22 cellular contexts compared by ENCODE assay signal in genomic region chr3:37492468-37492867, GRCh38. TPM values are rescaled to one million over a fixed set of nuclear protein-coding genes. Genes with fewer than 3 reads are reported as not detected.
DNase-seq lines count a peak whose midpoint lies in the region; ATAC-seq, FAIRE-seq and TF ChIP-seq lines count a peak whose summit lies in the region.
"Had no signal": no experiment of that assay in that cellular context is flagged by ENCODE, and none has a peak within 500 bp of the region (broad histone marks: within the 10 kb centered on the region; RNA-seq: fewer than 3 reads in every experiment).

No MANE protein-coding gene starts in this region.

- peaks cover 19% of the 10 kb centered on the region for H3K4me1 Mint-ChIP-seq in astrocyte (ENCODE audit: low read depth, unreplicated experiment)
- peaks cover 42% of the 10 kb centered on the region for H3K4me1 Mint-ChIP-seq in neural crest cell
- H3K4me1 Mint-ChIP-seq: activated CD8-positive, alpha-beta memory T cell treated with anti-CD3 and anti-CD28 coated beads, Interleukin-2, amount 10 ng/mL, durations not matched to agents 7 days and 5 days; activated T-helper 17 cell treated with anti-CD3 and anti-CD28 coated beads, Interleukin-2, amount 50 U/mL, for 72 hours; T-cell had no signal

- no peak overlapping the region for H2BK15ac ChIP-seq in mesendoderm (replicated peaks; ENCODE audit: low read depth)

- 82% methylated on average over 2 of the region's 2 CpGs; no CpG with 5 or more reads in 1 of the 2 donors for WGBS in transverse colon (ENCODE audit: low coverage in 1 of 2), 2 donors
- WGBS in mesendoderm (ENCODE audit: extremely low coverage, insufficient coverage, low lambda C conversion rate), result no CpG with 5 or more reads among the region's 2 CpGs

- no peak overlapping the region for H2AFZ ChIP-seq in astrocyte (ENCODE audit: low read depth, low read length)
- H2AFZ ChIP-seq: hepatocyte had no signal

- TF ChIP-seq CTCF in left ventricle myocardium inferior (IDR thresholded peaks at IDR 0.05; ENCODE audit: borderline replicate concordance) (no peak), astrocyte (IDR thresholded peaks at IDR 0.05; ENCODE audit: insufficient read depth, low read depth, low read length) (no peak), neural crest cell (conservative IDR thresholded peaks at IDR 0.05) (no peak), transverse colon (IDR thresholded peaks at IDR 0.05) (no peak)

- no peak overlapping the region for H3K9ac ChIP-seq in astrocyte (ENCODE audit: low read length)
- no peak overlapping the region for H3K9ac ChIP-seq in mesendoderm (ENCODE audit: low read length)

- H2BK5ac ChIP-seq in mesendoderm (ENCODE audit: low read length), result no peak overlapping the region

- TF ChIP-seq POLR2A in transverse colon (IDR thresholded peaks at IDR 0.05), result no peak

- H3K27ac Mint-ChIP-seq in astrocyte (ENCODE audit: unreplicated experiment), result peak overlapping the region; percentile 38
- H3K27ac Mint-ChIP-seq in neural crest cell (ENCODE audit: unreplicated experiment), result peak overlapping the region; percentile 46
- H3K27ac Mint-ChIP-seq: activated CD8-positive, alpha-beta memory T cell treated with anti-CD3 and anti-CD28 coated beads, Interleukin-2, amount 10 ng/mL, durations not matched to agents 7 days and 5 days; activated naive CD8-positive, alpha-beta T cell; activated T-helper 17 cell treated with anti-CD3 and anti-CD28 coated beads, Interleukin-2, amount 50 U/mL, for 72 hours; T-cell had no signal

- H3K27me3 ChIP-seq in left ventricle myocardium inferior (ENCODE audit: low read depth) (no peaks in the 10 kb centered on the region), astrocyte (ENCODE audit: insufficient read depth, low read length) (no peaks in the 10 kb centered on the region), transverse colon (no peaks in the 10 kb centered on the region), mesendoderm (ENCODE audit: insufficient read depth, low read length, poor library complexity) (no peaks in the 10 kb centered on the region)
- H3K27me3 ChIP-seq: body of pancreas, colonic mucosa, hepatocyte had no signal

- H2AK5ac ChIP-seq in mesendoderm (ENCODE audit: low read length), result no peak overlapping the region

- H3K36me3 ChIP-seq in left ventricle myocardium inferior (peaks cover 4% of the 10 kb centered on the region), astrocyte (ENCODE audit: insufficient read depth, low read length) (no peaks in the 10 kb centered on the region), transverse colon (no peaks in the 10 kb centered on the region), mesendoderm (ENCODE audit: control insufficient read depth, insufficient read depth, low read length) (no peaks in the 10 kb centered on the region)
- H3K36me3 ChIP-seq: colonic mucosa, prostate gland had no signal

- no peak overlapping the region for H3K18ac ChIP-seq in mesendoderm (ENCODE audit: low read length)

- H3K27ac ChIP-seq in left ventricle myocardium inferior (replicated peaks), result peak overlapping the region; percentile 82
- no peak overlapping the region for H3K27ac ChIP-seq in astrocyte (ENCODE audit: low read depth, low read length)
- H3K27ac ChIP-seq in transverse colon, result peak overlapping the region in 3 of 4 donors; percentile 0 to 29 (median 12)
- no peak overlapping the region for H3K27ac ChIP-seq in mesendoderm (ENCODE audit: low read depth, low read length)
- H3K27ac ChIP-seq: body of pancreas, C4-2B, colonic mucosa, prostate gland had no signal

- H4K5ac ChIP-seq in mesendoderm (ENCODE audit: low read length), result no peak overlapping the region

- DNase-seq in left ventricle myocardium inferior, result no peak
- DNase-seq in Right ventricle myocardium inferior (ENCODE audit: missing footprints), result no peak
- no peak for DNase-seq in astrocyte (ENCODE audit: low read depth)
- no peak for DNase-seq in neural crest cell (ENCODE audit: low read depth, low spot score)
- DNase-seq in transverse colon, result no peak
- no peak for DNase-seq in cerebellar cortex (ENCODE audit: low spot score)
- DNase-seq in mesendoderm, result no peak
- DNase-seq: ACHN; activated CD8-positive, alpha-beta memory T cell treated with anti-CD3 and anti-CD28 coated beads, Interleukin-2, amount 10 ng/mL, durations not matched to agents 7 days and 5 days; body of pancreas; colonic mucosa; IMR-90; NCI-H1417 treated with DMSO at 0.1 percent for 48 hours; stimulated activated CD4-positive, alpha-beta T cell treated with anti-CD3 and anti-CD28 coated beads, Interleukin-4, amount 100 ng/mL, for 4 hours; T-cell had no signal

- H3K4me1 ChIP-seq in left ventricle myocardium inferior (peaks cover 77% of the 10 kb centered on the region), astrocyte (ENCODE audit: insufficient read depth, low read length) (no peaks in the 10 kb centered on the region), transverse colon (peaks cover 0 to 17% (median 1%) of the 10 kb centered on the region in 4 donors), mesendoderm (ENCODE audit: control insufficient read depth, low read depth, low read length) (no peaks in the 10 kb centered on the region)
- H3K4me1 ChIP-seq: colonic mucosa, prostate gland had no signal

- intact Hi-C loops in left ventricle myocardium inferior (cut with micrococcal nuclease) (loop anchor here (5.0 kb wide), 1 partner anchor 35 kb away; no protein-coding TSS in a partner anchor), Right ventricle myocardium inferior (cut with DNase I) (loop anchor here (2.0 kb wide), 1 partner anchor 36 kb away; no protein-coding TSS in a partner anchor), transverse colon (cut with DNase I; ENCODE audit: low total_unique reads) (no loop called here)

- ATAC-seq in Right ventricle myocardium inferior (no peak), GM19455 (IDR thresholded peaks at IDR 0.05; ENCODE audit: unreplicated experiment) (no peak)
- ATAC-seq: activated CD8-positive, alpha-beta memory T cell treated with anti-CD3 and anti-CD28 coated beads, Interleukin-2, amount 10 ng/mL, durations not matched to agents 7 days and 5 days; activated T-helper 17 cell treated with anti-CD3 and anti-CD28 coated beads, Interleukin-2, amount 50 U/mL, for 72 hours; T-cell had no signal

- H2BK120ac ChIP-seq in mesendoderm (ENCODE audit: low read depth, low read length), result no peak overlapping the region

- H3K4me3 Mint-ChIP-seq in astrocyte (ENCODE audit: unreplicated experiment) (no peak overlapping the region), neural crest cell (no peak overlapping the region)
- H3K4me3 Mint-ChIP-seq: activated CD8-positive, alpha-beta memory T cell treated with anti-CD3 and anti-CD28 coated beads, Interleukin-2, amount 10 ng/mL, durations not matched to agents 7 days and 5 days; activated naive CD8-positive, alpha-beta T cell; activated T-helper 17 cell treated with anti-CD3 and anti-CD28 coated beads, Interleukin-2, amount 50 U/mL, for 72 hours; T-cell had no signal

- in situ Hi-C loops in transverse colon (cut with MboI; ENCODE audit: low pct_ligation_motif_present in 1 of 4, low pct_unique_long_range_greater_than_20kb in 1 of 4, low sequenced_read_pairs in 3 of 4), result no loop called here

- no peak overlapping the region for H3K4ac ChIP-seq in mesendoderm (ENCODE audit: low read depth, low read length)

- H3K23ac ChIP-seq in mesendoderm (ENCODE audit: low read length), result no peak overlapping the region

- TF ChIP-seq EP300 in transverse colon (IDR thresholded peaks at IDR 0.05; ENCODE audit: low read depth), result no peak

- H3K9me3 ChIP-seq in left ventricle myocardium inferior (replicated peaks) (no peaks in the 10 kb centered on the region), astrocyte (ENCODE audit: insufficient read depth, low read depth, low read length) (no peaks in the 10 kb centered on the region), transverse colon (no peaks in the 10 kb centered on the region)
- H3K9me3 ChIP-seq: colonic mucosa, prostate gland had no signal

- H3K56ac ChIP-seq in mesendoderm (ENCODE audit: low read length), result no peak overlapping the region

- H3K27me3 Mint-ChIP-seq in astrocyte (ENCODE audit: low read depth, unreplicated experiment) (peaks cover 11% of the 10 kb centered on the region), neural crest cell (ENCODE audit: low read depth) (no peaks in the 10 kb centered on the region)

- H3K4me2 ChIP-seq in astrocyte (ENCODE audit: low read length), result no peak overlapping the region
- H3K4me2 ChIP-seq in mesendoderm (ENCODE audit: low read length), result no peak overlapping the region
- H3K4me2 ChIP-seq: hepatocyte had no signal

- H4K8ac ChIP-seq in mesendoderm (ENCODE audit: low read depth, low read length), result no peak overlapping the region

- peak; percentile 13 for FAIRE-seq in astrocyte (lab: Jason Lieb, UNC)

- H3K36me3 Mint-ChIP-seq in astrocyte (ENCODE audit: low read depth, unreplicated experiment), result peaks cover 4% of the 10 kb centered on the region
- H3K36me3 Mint-ChIP-seq in neural crest cell (ENCODE audit: low read depth), result no peaks in the 10 kb centered on the region
- H3K36me3 Mint-ChIP-seq: activated CD8-positive, alpha-beta memory T cell treated with anti-CD3 and anti-CD28 coated beads, Interleukin-2, amount 10 ng/mL, durations not matched to agents 7 days and 5 days; activated naive CD8-positive, alpha-beta T cell; T-cell had no signal

- H3K9me3 Mint-ChIP-seq in astrocyte (ENCODE audit: unreplicated experiment) (peaks cover 10% of the 10 kb centered on the region), neural crest cell (no peaks in the 10 kb centered on the region)
- H3K9me3 Mint-ChIP-seq: activated T-helper 17 cell treated with anti-CD3 and anti-CD28 coated beads, Interleukin-2, amount 50 U/mL, for 72 hours had no signal

- H3K79me2 ChIP-seq in astrocyte (ENCODE audit: insufficient read depth, low read length) (no peaks in the 10 kb centered on the region), mesendoderm (ENCODE audit: control insufficient read depth, insufficient read depth, low read length) (no peaks in the 10 kb centered on the region)
- H3K79me2 ChIP-seq: hepatocyte had no signal

- H3K4me3 ChIP-seq in left ventricle myocardium inferior, result peak overlapping the region; percentile 3
- no peak overlapping the region for H3K4me3 ChIP-seq in astrocyte (ENCODE audit: insufficient read depth, low read depth, low read length)
- no peak overlapping the region for H3K4me3 ChIP-seq in transverse colon
- no peak overlapping the region for H3K4me3 ChIP-seq in mesendoderm (ENCODE audit: low read length)
- H3K4me3 ChIP-seq: body of pancreas, colonic mucosa, hepatocyte, prostate gland, smooth muscle cell had no signal

- no peaks in the 10 kb centered on the region for H3K79me1 ChIP-seq in mesendoderm (ENCODE audit: low read length)

- no peaks in the 10 kb centered on the region for H4K20me1 ChIP-seq in astrocyte (ENCODE audit: insufficient read depth, low read length)

RNA-seq across cellular contexts. Expression of gene ITGA9, which starts 40.5 kb away (rescaled TPM):
- total RNA-seq in left ventricle myocardium inferior (75.6 TPM), Right ventricle myocardium inferior (49.9 TPM), astrocyte (3.9 and 5.9 TPM in 2 replicates), neural crest cell (11.7 and 12.9 TPM in 2 replicates), transverse colon (10 to 100 TPM in 1 of 4 donors, 1 to 10 TPM in 3; 5.6 to 31.0 (median 8.2) TPM)
- polyA plus RNA-seq in mesendoderm (2013, experiment 1 of 2), result 7.7 TPM
- polyA plus RNA-seq in mesendoderm (2013, experiment 2 of 2), result 7.4 TPM
- polyA plus RNA-seq: IMR-90 had no signal

Comparison
In these comparisons a context has a peak if more than half of its experiments do, and no peak if none do; other contexts are left out.
1. H3K27ac ChIP-seq: peak in left ventricle myocardium inferior (single experiment) and transverse colon (3 of 4); none in astrocyte (single experiment) and mesendoderm (single experiment).